13 cellular contexts compared by ENCODE assay signal in genomic region chr17:42543190-42544079, GRCh38.
"Had no signal": no experiment of that assay in that cellular context is flagged by ENCODE, and none has a peak within 500 bp of the region (broad histone marks: within the 10 kb centered on the region; RNA-seq: fewer than 3 reads in every experiment).

No MANE protein-coding gene starts in this region.

- DNase-seq: activated CD4-positive, alpha-beta memory T cell treated with anti-CD3 and anti-CD28 coated beads, Interleukin-2, amount 10 ng/mL, durations not matched to agents 7 days and 5 days; activated CD4-positive, CD25-positive, alpha-beta regulatory T cell treated with anti-CD3 and anti-CD28 coated beads, Interleukin-2, amount 50 U/mL, for 72 hours; activated naive CD4-positive, alpha-beta T cell treated with Interleukin-2 at 50 U/mL for 16 hours; effector memory CD8-positive, alpha-beta T cell; heart left ventricle; left lung; ovary; stimulated activated CD4-positive, alpha-beta T cell treated with anti-CD3 and anti-CD28 coated beads, Interleukin-4, amount 100 ng/mL, for 4 hours had no signal

- H3K4me1 Mint-ChIP-seq: memory B cell had no signal

- H3K9me3 ChIP-seq: heart left ventricle, left lung, ovary, tibial nerve had no signal

- H3K27me3 ChIP-seq: ovary, tibial nerve had no signal

- H3K27ac ChIP-seq: heart left ventricle, left lung, ovary, skin epidermis, tibial nerve had no signal

- H3K27ac Mint-ChIP-seq: activated CD4-positive, alpha-beta memory T cell treated with anti-CD3 and anti-CD28 coated beads, Interleukin-2, amount 10 ng/mL, durations not matched to agents 7 days and 5 days; effector memory CD8-positive, alpha-beta T cell; memory B cell; T-helper 2 cell treated with Interferon-gamma antibody and Interleukin-4, amounts not matched to agents 5 μg/mL and 100 μg/mL, for 36 hours had no signal

- H3K9me3 Mint-ChIP-seq: activated CD4-positive, alpha-beta memory T cell treated with anti-CD3 and anti-CD28 coated beads, Interleukin-2, amount 10 ng/mL, durations not matched to agents 7 days and 5 days; central memory CD8-positive, alpha-beta T cell; effector memory CD8-positive, alpha-beta T cell; memory B cell; T-helper 2 cell treated with Interferon-gamma antibody and Interleukin-4, amounts not matched to agents 5 μg/mL and 100 μg/mL, for 36 hours had no signal

- ATAC-seq: effector memory CD8-positive, alpha-beta T cell; heart left ventricle; left lung had no signal

- H3K27me3 Mint-ChIP-seq: activated CD4-positive, alpha-beta memory T cell treated with anti-CD3 and anti-CD28 coated beads, Interleukin-2, amount 10 ng/mL, durations not matched to agents 7 days and 5 days; central memory CD8-positive, alpha-beta T cell; effector memory CD8-positive, alpha-beta T cell; memory B cell had no signal

- H3K36me3 ChIP-seq: ovary had no signal

- H3K4me3 Mint-ChIP-seq: activated CD4-positive, alpha-beta memory T cell treated with anti-CD3 and anti-CD28 coated beads, Interleukin-2, amount 10 ng/mL, durations not matched to agents 7 days and 5 days; central memory CD8-positive, alpha-beta T cell; effector memory CD8-positive, alpha-beta T cell; memory B cell; T-helper 2 cell treated with Interferon-gamma antibody and Interleukin-4, amounts not matched to agents 5 μg/mL and 100 μg/mL, for 36 hours had no signal

- H3K4me3 ChIP-seq: heart left ventricle, left lung, ovary, skin epidermis, tibial nerve had no signal
